Comparison of ENCODE assay signal across 8 cellular contexts in genomic region chr17:35082073-35082657, GRCh38. TPM values are rescaled to one million over a fixed set of nuclear protein-coding genes. Genes with fewer than 3 reads are reported as not detected.
A peak's percentile ranks its signal among the peaks of the same experiment; 100 is the strongest.
DNase-seq lines count a peak whose midpoint lies in the region; ATAC-seq and TF ChIP-seq lines count a peak whose summit lies in the region.

No MANE protein-coding gene starts in this region.

- H3K36me3 ChIP-seq in KMS-11 (ENCODE audit: insufficient read depth): no peaks in the 10 kb centered on the region
- H3K36me3 ChIP-seq in kidney epithelial cell (ENCODE audit: control insufficient read depth, insufficient read depth, low read length): no peaks in the 10 kb centered on the region
- no peaks in the 10 kb centered on the region for H3K36me3 ChIP-seq in neural progenitor cell

- no peak overlapping the region for H2AFZ ChIP-seq in KMS-11 (ENCODE audit: low read depth)
- H2AFZ ChIP-seq in neural progenitor cell (replicated peaks): no peak overlapping the region

- H3K9me3 ChIP-seq in neural progenitor cell (ENCODE audit: low read depth): no peaks in the 10 kb centered on the region

- peak; percentile 60 for ATAC-seq in activated CD8-positive, alpha-beta T cell treated with anti-CD3 and anti-CD28 coated beads for 36 hours
- ATAC-seq in HG02938 (IDR thresholded peaks at IDR 0.05; ENCODE audit: unreplicated experiment) (no peak), HG03432 (IDR thresholded peaks at IDR 0.05; ENCODE audit: unreplicated experiment) (no peak)

- H3K9me3 Mint-ChIP-seq in activated CD8-positive, alpha-beta T cell treated with anti-CD3 and anti-CD28 coated beads for 36 hours: no peaks in the 10 kb centered on the region
- H3K9me3 Mint-ChIP-seq in neural progenitor cell: no peaks in the 10 kb centered on the region

- H3K79me2 ChIP-seq in KMS-11 (ENCODE audit: insufficient read depth, low read depth): peaks cover 71% of the 10 kb centered on the region; the same call in 1 of the 2 replicates
- H3K79me2 ChIP-seq in neural progenitor cell (ENCODE audit: low read depth): peaks cover 7% of the 10 kb centered on the region

- DNase-seq in D341Med (ENCODE audit: low spot score) (peak; percentile 70), kidney epithelial cell (ENCODE audit: low read depth) (peak; percentile 23), activated gamma-delta T cell (lab: John Stamatoyannopoulos, UW) (no peak), neural progenitor cell (ENCODE audit: low spot score) (no peak)
- DNase-seq in activated CD8-positive, alpha-beta T cell treated with anti-CD3 and anti-CD28 coated beads for 36 hours: peak; percentile 21

- CTCF ChIA-PET in activated CD8-positive, alpha-beta T cell treated with anti-CD3 and anti-CD28 coated beads for 36 hours (lab: Charles Lee): interaction anchor here (0.6 to 5.1 kb wide), 14 partner anchors 8 to 85 kb away, joined by 3 to 20 read pairs (median 4); partner anchors contain the start of genes RAD51D and RFFL

- peak overlapping the region; percentile 11 for H3K4me3 Mint-ChIP-seq in activated CD8-positive, alpha-beta T cell treated with anti-CD3 and anti-CD28 coated beads for 36 hours
- no peak overlapping the region for H3K4me3 Mint-ChIP-seq in neural progenitor cell

- peak overlapping the region; percentile 88 for H3K27ac Mint-ChIP-seq in activated CD8-positive, alpha-beta T cell treated with anti-CD3 and anti-CD28 coated beads for 36 hours
- no peak overlapping the region for H3K27ac Mint-ChIP-seq in neural progenitor cell

- no peaks in the 10 kb centered on the region for H3F3A ChIP-seq in neural progenitor cell (ENCODE audit: low read depth)

- POLR2A ChIA-PET in activated CD8-positive, alpha-beta T cell treated with anti-CD3 and anti-CD28 coated beads for 36 hours (lab: Charles Lee): interaction anchor here (0.9 to 3.7 kb wide), 3 partner anchors 9 to 19 kb away, joined by 5 to 12 read pairs (median 6); partner anchors contain the start of gene RFFL

- H3K27ac ChIP-seq in KMS-11: peak overlapping the region; percentile 86
- no peak overlapping the region for H3K27ac ChIP-seq in neural progenitor cell

- intact Hi-C loops in activated CD8-positive, alpha-beta T cell treated with anti-CD3 and anti-CD28 coated beads for 36 hours (cut with micrococcal nuclease): no loop called here

- H3K36me3 Mint-ChIP-seq in activated CD8-positive, alpha-beta T cell treated with anti-CD3 and anti-CD28 coated beads for 36 hours (ENCODE audit: low read depth): peaks cover 2% of the 10 kb centered on the region
- H3K36me3 Mint-ChIP-seq in neural progenitor cell: no peaks in the 10 kb centered on the region

- no peaks in the 10 kb centered on the region for H3K27me3 Mint-ChIP-seq in activated CD8-positive, alpha-beta T cell treated with anti-CD3 and anti-CD28 coated beads for 36 hours
- H3K27me3 Mint-ChIP-seq in neural progenitor cell (ENCODE audit: insufficient read depth, low read depth): peaks cover 3% of the 10 kb centered on the region

- H3K4me2 ChIP-seq in KMS-11 (peak overlapping the region; percentile 74), neural progenitor cell (no peak overlapping the region)

- H3K27me3 ChIP-seq in KMS-11 (ENCODE audit: insufficient read depth, low read depth) (no peaks in the 10 kb centered on the region), kidney epithelial cell (ENCODE audit: control insufficient read depth, insufficient read depth, low read length) (no peaks in the 10 kb centered on the region), neural progenitor cell (peaks cover 2% of the 10 kb centered on the region)

- H4K20me1 ChIP-seq in KMS-11 (ENCODE audit: insufficient read depth): no peaks in the 10 kb centered on the region
- no peaks in the 10 kb centered on the region for H4K20me1 ChIP-seq in neural progenitor cell (ENCODE audit: low read depth)

- peaks cover 72% of the 10 kb centered on the region for H3K4me1 Mint-ChIP-seq in activated CD8-positive, alpha-beta T cell treated with anti-CD3 and anti-CD28 coated beads for 36 hours (ENCODE audit: low read depth)
- H3K4me1 Mint-ChIP-seq in neural progenitor cell: peaks cover 5% of the 10 kb centered on the region

- H3K4me3 ChIP-seq in KMS-11 (IDR thresholded peaks at IDR 0.05; ENCODE audit: insufficient read depth, low read depth, low read length): no peak overlapping the region
- H3K4me3 ChIP-seq in kidney epithelial cell (ENCODE audit: low read depth, low read length): no peak overlapping the region
- H3K4me3 ChIP-seq in neural progenitor cell: no peak overlapping the region

- H3K9ac ChIP-seq in KMS-11 (peak overlapping the region; percentile 33; the same call in 1 of the 2 replicates), neural progenitor cell (no peak overlapping the region)

- H3K4me1 ChIP-seq in KMS-11 (ENCODE audit: low read depth, poor library complexity, severe bottlenecking) (peaks cover 92% of the 10 kb centered on the region), neural progenitor cell (peaks cover 16% of the 10 kb centered on the region)

- TF ChIP-seq CTCF in KMS-11 (conservative IDR thresholded peaks at IDR 0.05; ENCODE audit: low read depth, low read length): no peak
- no peak for TF ChIP-seq CTCF in activated CD8-positive, alpha-beta T cell treated with anti-CD3 and anti-CD28 coated beads for 36 hours (IDR thresholded peaks at IDR 0.05)
- no peak for TF ChIP-seq CTCF in kidney epithelial cell (IDR thresholded peaks at IDR 0.05; ENCODE audit: insufficient read depth, low read length, poor library complexity, severe bottlenecking)
- TF ChIP-seq CTCF in neural progenitor cell (IDR thresholded peaks at IDR 0.05): no peak

RNA-seq across cellular contexts. Expression of gene RFFL, which starts 18.7 kb away (rescaled TPM):
- 10 to 100 TPM; 11.3 to 12.0 TPM for total RNA-seq in activated CD8-positive, alpha-beta T cell treated with anti-CD3 and anti-CD28 coated beads for 36 hours
- total RNA-seq in kidney epithelial cell (13.8 and 14.1 TPM in 2 replicates), neural progenitor cell (ENCODE audit: low replicate concordance) (20.6 and 22.3 TPM in 2 replicates)

RNA-seq across cellular contexts. Expression of gene RAD51D, which starts 37.5 kb away (rescaled TPM):
- 10 to 100 TPM; 32.4 to 36.2 TPM for total RNA-seq in activated CD8-positive, alpha-beta T cell treated with anti-CD3 and anti-CD28 coated beads for 36 hours
- total RNA-seq in kidney epithelial cell (13.7 and 18.4 TPM in 2 replicates), neural progenitor cell (ENCODE audit: low replicate concordance) (9.0 and 13.2 TPM in 2 replicates)

RNA-seq across cellular contexts. Expression of gene FNDC8, which starts 39.2 kb away (rescaled TPM):
- total RNA-seq in activated CD8-positive, alpha-beta T cell treated with anti-CD3 and anti-CD28 coated beads for 36 hours: not detected
- total RNA-seq in kidney epithelial cell (not detected in 2 replicates), neural progenitor cell (ENCODE audit: low replicate concordance) (0.25 TPM in 1 of 2 replicates, not detected in the other)

RNA-seq across cellular contexts. Expression of gene NLE1, which starts 59.9 kb away (rescaled TPM):
- total RNA-seq in activated CD8-positive, alpha-beta T cell treated with anti-CD3 and anti-CD28 coated beads for 36 hours: 10 to 100 TPM; 49.1 to 49.8 TPM
- total RNA-seq in kidney epithelial cell (19.3 and 29.7 TPM in 2 replicates), neural progenitor cell (ENCODE audit: low replicate concordance) (12.4 and 29.5 TPM in 2 replicates)

Comparison
In these comparisons a context has a peak if more than half of its experiments do, and no peak if none do; other contexts are left out.
1. DNase-seq: peak in D341Med (single experiment), activated CD8-positive, alpha-beta T cell treated with anti-CD3 and anti-CD28 coated beads for 36 hours (single experiment) and kidney epithelial cell (single experiment); none in activated gamma-delta T cell (single experiment) and neural progenitor cell (single experiment).